8 cellular contexts compared by ENCODE assay signal in genomic region chr2:88054300-88055048, GRCh38. TPM values are rescaled to one million over a fixed set of nuclear protein-coding genes. Genes with fewer than 3 reads are reported as not detected.
DNase-seq lines count a peak whose midpoint lies in the region; ATAC-seq, FAIRE-seq and TF ChIP-seq lines count a peak whose summit lies in the region.

No MANE protein-coding gene starts in this region.

- peaks cover 4 to 24% of the 10 kb centered on the region in 2 experiments; a peak in 3 of 4 replicates for H3K79me2 ChIP-seq in H1 (ENCODE audit: control insufficient read depth in 1 of 2, insufficient read depth in 2 of 2, low read length in 2 of 2)

- H3K23me2 ChIP-seq in H1 (ENCODE audit: low read depth, low read length) = no peaks in the 10 kb centered on the region; the same call in 1 of the 2 replicates

- FAIRE-seq in H1 (lab: Jason Lieb, UNC) = no peak

- DNase-seq in GM06990 (ENCODE audit: extremely low read depth, insufficient read length) = peak; percentile 17
- DNase-seq in Peyer's patch = peak in 1 of 3 donors; percentile 52
- no peak for DNase-seq in H1 (ENCODE audit: low read depth in 1 of 2, low spot score in 2 of 2)
- no peak for DNase-seq in NK-92 treated with Interleukin-12 subunit alpha and Interleukin-12 subunit beta, amount 100 ng/mL, for 24 hours (lab: John Stamatoyannopoulos, UW)
- no peak for DNase-seq in posterior cingulate gyrus
- DNase-seq in GM19238 (ENCODE audit: insufficient read length, low spot score) = no peak

- no peak overlapping the region for H3K14ac ChIP-seq in H1 (ENCODE audit: insufficient read length)

- TF ChIP-seq POLR2A in Peyer's patch (IDR thresholded peaks at IDR 0.05) (peak in 1 of 2 donors; percentile 20), H1 (IDR thresholded peaks at IDR 0.05; ENCODE audit: control extremely low read depth in 1 of 2, low read depth in 2 of 2, low read length in 2 of 2) (no peak)

- H3K4ac ChIP-seq in H1 (replicated peaks; ENCODE audit: insufficient read length, low read depth, low read length) = no peak overlapping the region

- H2BK12ac ChIP-seq in H1 (ENCODE audit: low read depth, low read length) = no peak overlapping the region

- no peak overlapping the region for H2AK5ac ChIP-seq in H1 (ENCODE audit: low read depth, low read length)

- peaks cover 0 to 6% of the 10 kb centered on the region in 2 experiments for H4K20me1 ChIP-seq in H1 (replicated peaks in 1 of 2; ENCODE audit: control insufficient read depth in 1 of 2, insufficient read depth in 2 of 2, low read length in 2 of 2)

- H4K91ac ChIP-seq in H1 (replicated peaks; ENCODE audit: insufficient read length, low read length) = no peak overlapping the region

- no peak for ATAC-seq in HG02938 (IDR thresholded peaks at IDR 0.05; ENCODE audit: unreplicated experiment)

- H4K5ac ChIP-seq in H1 (ENCODE audit: insufficient read length, low read depth, low read length) = no peak overlapping the region

- H3K56ac ChIP-seq in H1 (replicated peaks; ENCODE audit: insufficient read length, low read depth, low read length) = no peak overlapping the region

- 75% methylated on average over 22 of the region's 22 CpGs; no CpG with 5 or more reads in 1 of the 2 experiments for WGBS in H1 (ENCODE audit: extremely low coverage in 1 of 2, insufficient coverage in 1 of 2, insufficient read length in 1 of 2, insufficient replicate concordance in 2 of 2, low coverage in 1 of 2, low lambda C conversion rate in 2 of 2, missing lambda C conversion rate in 1 of 2), 2 experiments

- no peak overlapping the region for H3K23ac ChIP-seq in H1 (ENCODE audit: insufficient read length)

- H2AFZ ChIP-seq in H1 (ENCODE audit: low read length) (no peak overlapping the region), neuron (ENCODE audit: low read depth, low read length) (no peak overlapping the region)

- TF ChIP-seq EP300 in H1 (IDR thresholded peaks at IDR 0.05; ENCODE audit: borderline replicate concordance in 1 of 2, low read depth in 2 of 2, low read length in 2 of 2) = no peak

- TF ChIP-seq CTCF in GM06990 (IDR thresholded peaks at IDR 0.05; ENCODE audit: insufficient read depth, low read length, poor library complexity, severe bottlenecking) (no peak), Peyer's patch (IDR thresholded peaks at IDR 0.05) (no peak), H1 (IDR thresholded peaks at IDR 0.05; ENCODE audit: control extremely low read depth in 1 of 3, insufficient read depth in 1 of 3, low read depth in 1 of 3, low read length in 3 of 3) (no peak)

- H3K36me3 ChIP-seq in GM06990 (ENCODE audit: control insufficient read depth, insufficient read depth, low read length) (no peaks in the 10 kb centered on the region), Peyer's patch (no peaks in the 10 kb centered on the region), H1 (ENCODE audit: control insufficient read depth in 2 of 4, insufficient read depth in 4 of 4, low read length in 3 of 4) (peaks cover 0 to 12% (median 0%) of the 10 kb centered on the region in 4 experiments; a peak in 1 of 8 replicates), neuron (ENCODE audit: insufficient read depth, low read length) (peaks cover 5% of the 10 kb centered on the region)

- no peaks in the 10 kb centered on the region for H3K9me3 ChIP-seq in Peyer's patch
- no peaks in the 10 kb centered on the region for H3K9me3 ChIP-seq in H1 (ENCODE audit: insufficient read depth in 2 of 2, low read depth in 1 of 2, low read length in 1 of 2)
- H3K9me3 ChIP-seq in neuron (ENCODE audit: low read length) = no peaks in the 10 kb centered on the region

- no peak for TF ChIP-seq RAD21 in H1 (IDR thresholded peaks at IDR 0.05 in 1 of 2, conservative IDR thresholded peaks at IDR 0.05 in 1 of 2; ENCODE audit: low read depth in 2 of 2, low read length in 2 of 2)

- CTCF ChIA-PET in H1 (lab: Charles Lee; ENCODE audit: partially characterized antibody) = interaction anchor here (1.0 to 1.6 kb wide), 5 partner anchors 11 to 137 kb away, joined by 3 to 4 read pairs (median 3); no protein-coding TSS in a partner anchor

- H2BK120ac ChIP-seq in H1 (replicated peaks; ENCODE audit: low read depth, low read length) = no peak overlapping the region

- H3K9ac ChIP-seq in H1 (replicated peaks in 1 of 4; ENCODE audit: extremely low read depth in 1 of 4, low read depth in 3 of 4, low read length in 3 of 4) = peak overlapping the region in 2 of 4 experiments; percentile 88 to 92; a peak in 4 of 7 replicates

- H3K4me1 ChIP-seq in Peyer's patch = peaks cover 0 to 32% (median 6%) of the 10 kb centered on the region in 4 donors
- H3K4me1 ChIP-seq in H1 (replicated peaks in 1 of 4; ENCODE audit: control insufficient read depth in 3 of 4, insufficient read depth in 4 of 4, low read length in 3 of 4) = peaks cover 0 to 8% (median 4%) of the 10 kb centered on the region in 4 experiments; a peak in 5 of 7 replicates
- peaks cover 20% of the 10 kb centered on the region for H3K4me1 ChIP-seq in neuron (ENCODE audit: insufficient read depth, low read length)

- POLR2A ChIA-PET in H1 (lab: Charles Lee; ENCODE audit: partially characterized antibody) = interaction anchor here (0.6 to 2.4 kb wide), 11 partner anchors 13 to 1245 kb away, joined by 3 to 26 read pairs (median 3); partner anchors contain the start of gene RNU2-63P

- peak overlapping the region; percentile 72 to 84 for H3K4me2 ChIP-seq in H1 (ENCODE audit: insufficient read depth in 1 of 2, low read depth in 2 of 2, low read length in 2 of 2)

- H3K4me3 ChIP-seq in GM06990 (replicated peaks; ENCODE audit: low read depth, low read length) (peak overlapping the region; percentile 68), Peyer's patch (peak overlapping the region; percentile 68 to 86 (median 75)), H1 (ENCODE audit: extremely low read depth in 1 of 4, insufficient read depth in 2 of 4, low read depth in 3 of 4, low read length in 4 of 4) (peak overlapping the region; percentile 88 to 99 (median 93)), neuron (ENCODE audit: low read length) (peak overlapping the region; percentile 93)

- H2BK20ac ChIP-seq in H1 (ENCODE audit: low read length) = no peak overlapping the region

- no peak overlapping the region for H2BK5ac ChIP-seq in H1 (ENCODE audit: low read depth, low read length)

- no peak overlapping the region for H4K8ac ChIP-seq in H1 (ENCODE audit: extremely low read depth, insufficient read depth, low read length)

- H2BK15ac ChIP-seq in H1 (ENCODE audit: low read length) = no peak overlapping the region

- H3K18ac ChIP-seq in H1 (ENCODE audit: extremely low read depth, low read length) = no peak overlapping the region

- intact Hi-C loops in posterior cingulate gyrus (cut with DNase I) = loop anchor here (5.0 kb wide), 1 partner anchor 37 kb away; the partner anchor contains the start of gene RNU2-63P

- H3K27ac ChIP-seq in Peyer's patch (peak overlapping the region; percentile 93 to 99 (median 98)), H1 (ENCODE audit: low read depth, low read length) (no peak overlapping the region)

- H3K27me3 ChIP-seq in GM06990 (replicated peaks; ENCODE audit: control insufficient read depth, insufficient read depth, low read length) (no peaks in the 10 kb centered on the region), Peyer's patch (no peaks in the 10 kb centered on the region), H1 (replicated peaks in 1 of 4; ENCODE audit: control insufficient read depth in 3 of 4, extremely low read depth in 1 of 4, insufficient read depth in 3 of 4, low read length in 3 of 4) (no peaks in the 10 kb centered on the region), neuron (ENCODE audit: insufficient read depth, low read length) (no peaks in the 10 kb centered on the region)

- H3K79me1 ChIP-seq in H1 (ENCODE audit: low read depth, low read length) = 0 out of 2 replicates have a peak, but pooled peaks cover 3% of the 10 kb centered on the region

TF ChIP-seq in H1, 55 proteins besides CTCF, POLR2A, EP300 and RAD21:
- TF ChIP-seq CHD2 (IDR thresholded peaks at IDR 0.05; ENCODE audit: low read length) (no peak), KDM1A (IDR thresholded peaks at IDR 0.05; ENCODE audit: borderline replicate concordance, low read length) (peak; percentile 53; the same call in 1 of the 2 replicates)

RNA-seq across cellular contexts. Expression of gene KRCC1, which starts 1.1 kb away (rescaled TPM):
- total RNA-seq in Peyer's patch = 10 to 100 TPM; 18.0 to 40.4 (median 27.3) TPM
- total RNA-seq in H1 (2021; fragmentation: NEBNext Ultra II Directional; extraction: Animal tissue kit (Norgen Biotek cat#: 25700)) = 7.7 and 8.5 TPM in 2 replicates
- 2.1 and 5.1 TPM in 2 replicates for polyA plus RNA-seq in H1 (2011; rRNA removed)
- polyA plus RNA-seq in H1 (2011; cell fraction: cytosol; rRNA removed) = 7.4 TPM
- 2.0 TPM for polyA plus RNA-seq in H1 (2011; cell fraction: nucleus; rRNA removed)
- polyA plus RNA-seq in H1 (2012, experiment 1 of 2) = 4.8 to 8.9 TPM (median 5.4 TPM) in 4 replicates
- 1.7 TPM for polyA plus RNA-seq in H1 (2012, experiment 2 of 2)
- 10.3 TPM for polyA plus RNA-seq in H1 (2013, experiment 1 of 2)
- polyA plus RNA-seq in H1 (2013, experiment 2 of 2) = 10.8 TPM
- 2.2 and 2.9 TPM in 2 replicates for polyA minus RNA-seq in H1 (2011; rRNA and poly(A)+ RNA removed)
- 2.7 TPM for polyA minus RNA-seq in H1 (2011; cell fraction: cytosol; rRNA and poly(A)+ RNA removed)
- polyA minus RNA-seq in H1 (2011; cell fraction: nucleus; rRNA and poly(A)+ RNA removed) = 4.7 TPM

RNA-seq across cellular contexts. Expression of gene SMYD1, which starts 13.2 kb away (rescaled TPM):
- total RNA-seq in Peyer's patch = 1 to 10 TPM in 1 of 4 donors, under 1 TPM in 1, not detected in 2; 0.67 to 2.7 TPM
- not detected in 2 replicates for total RNA-seq in H1 (2021; fragmentation: NEBNext Ultra II Directional; extraction: Animal tissue kit (Norgen Biotek cat#: 25700))
- polyA plus RNA-seq in H1 (2011; rRNA removed) = 0.05 and 0.06 TPM in 2 replicates
- 0.01 TPM for polyA plus RNA-seq in H1 (2011; cell fraction: cytosol; rRNA removed)
- polyA plus RNA-seq in H1 (2011; cell fraction: nucleus; rRNA removed) = not detected
- polyA plus RNA-seq in H1 (2012, experiment 1 of 2) = 0.09 TPM in 1 of 4 replicates, not detected in the others
- polyA plus RNA-seq in H1 (2012, experiment 2 of 2) = not detected
- 0.12 TPM for polyA plus RNA-seq in H1 (2013, experiment 1 of 2)
- polyA plus RNA-seq in H1 (2013, experiment 2 of 2) = not detected
- polyA minus RNA-seq in H1 (2011; rRNA and poly(A)+ RNA removed) = 0.10 TPM in 1 of 2 replicates, not detected in the other
- polyA minus RNA-seq in H1 (2011; cell fraction: cytosol; rRNA and poly(A)+ RNA removed) = not detected
- polyA minus RNA-seq in H1 (2011; cell fraction: nucleus; rRNA and poly(A)+ RNA removed) = not detected

RNA-seq across cellular contexts. Expression of gene RNU2-63P, which starts 38.1 kb away (rescaled TPM):
- 1,000 to 10,000 TPM in 1 of 4 donors, not detected in 3; 1,585 TPM for total RNA-seq in Peyer's patch
- 6.6 and 8.3 TPM in 2 replicates for total RNA-seq in H1 (2021; fragmentation: NEBNext Ultra II Directional; extraction: Animal tissue kit (Norgen Biotek cat#: 25700))
- polyA plus RNA-seq in H1 (2011; rRNA removed) = not detected in 2 replicates
- polyA plus RNA-seq in H1 (2011; cell fraction: cytosol; rRNA removed) = not detected
- not detected for polyA plus RNA-seq in H1 (2011; cell fraction: nucleus; rRNA removed)
- polyA plus RNA-seq in H1 (2012, experiment 1 of 2) = not detected in 4 replicates
- not detected for polyA plus RNA-seq in H1 (2012, experiment 2 of 2)
- not detected for polyA plus RNA-seq in H1 (2013, experiment 1 of 2)
- polyA plus RNA-seq in H1 (2013, experiment 2 of 2) = not detected
- polyA minus RNA-seq in H1 (2011; rRNA and poly(A)+ RNA removed) = 158 TPM in 1 of 2 replicates, not detected in the other
- 36.5 TPM for polyA minus RNA-seq in H1 (2011; cell fraction: cytosol; rRNA and poly(A)+ RNA removed)
- not detected for polyA minus RNA-seq in H1 (2011; cell fraction: nucleus; rRNA and poly(A)+ RNA removed)
